In genomic region chr6:31402324-31403282, GRCh38 we compare ENCODE assay signal across 8 cellular contexts. TPM values are rescaled to one million over a fixed set of nuclear protein-coding genes. Genes with fewer than 3 reads are reported as not detected.
DNase-seq lines count a peak whose midpoint lies in the region; ATAC-seq, FAIRE-seq and TF ChIP-seq lines count a peak whose summit lies in the region.

No MANE protein-coding gene starts in this region.

- H3K9me3 Mint-ChIP-seq in activated naive CD8-positive, alpha-beta T cell treated with anti-CD3 and anti-CD28 coated beads, Interleukin-2, amount 10 ng/mL, durations not matched to agents 7 days and 5 days, result no peaks in the 10 kb centered on the region

- H3K4me1 ChIP-seq in NT2/D1 (ENCODE audit: insufficient read depth, insufficient read length), result peaks cover 2% of the 10 kb centered on the region
- peaks cover 4 to 5% of the 10 kb centered on the region in 2 donors for H3K4me1 ChIP-seq in small intestine (ENCODE audit: control insufficient read depth in 2 of 2, insufficient read depth in 1 of 2, low read depth in 1 of 2, low read length in 1 of 2)

- H3K4me1 Mint-ChIP-seq in activated naive CD8-positive, alpha-beta T cell treated with anti-CD3 and anti-CD28 coated beads, Interleukin-2, amount 10 ng/mL, durations not matched to agents 7 days and 5 days, result peaks cover 46% of the 10 kb centered on the region

- H3K36me3 ChIP-seq in BJ (ENCODE audit: control insufficient read depth, insufficient read depth, low read length) (no peaks in the 10 kb centered on the region), NT2/D1 (ENCODE audit: insufficient read depth, insufficient read length, low read length) (peaks cover 5% of the 10 kb centered on the region), small intestine (ENCODE audit: control insufficient read depth in 2 of 2, insufficient read depth in 2 of 2, low read length in 2 of 2) (no peaks in the 10 kb centered on the region)

- peak overlapping the region; percentile 65 to 85 for H3K27ac ChIP-seq in small intestine (ENCODE audit: low read depth in 1 of 2, low read length in 1 of 2)

- peaks cover 11% of the 10 kb centered on the region; the same call in 1 of the 2 replicates for H3K9me3 ChIP-seq in NT2/D1 (ENCODE audit: insufficient read depth, low read length)
- H3K9me3 ChIP-seq in iPS-18c (ENCODE audit: control insufficient read depth, insufficient read depth, low read length), result no peaks in the 10 kb centered on the region
- no peaks in the 10 kb centered on the region for H3K9me3 ChIP-seq in small intestine (ENCODE audit: control insufficient read depth, low read depth)

- FAIRE-seq in small intestine (lab: Jason Lieb, UNC), result no peak

- H3K4me3 ChIP-seq in BJ (ENCODE audit: low read depth, low read length) (peak overlapping the region; percentile 82), NT2/D1 (ENCODE audit: insufficient read length, low read depth) (peak overlapping the region; percentile 88), iPS-18c (ENCODE audit: insufficient read depth, low read depth, low read length) (peak overlapping the region; percentile 78), small intestine (ENCODE audit: low read depth in 1 of 2, low read length in 2 of 2) (peak overlapping the region; percentile 53 to 58)

- TF ChIP-seq CTCF in BJ (IDR thresholded peaks at IDR 0.05; ENCODE audit: insufficient read depth, low read depth, low read length), result no peak

- H3K27ac Mint-ChIP-seq in activated naive CD8-positive, alpha-beta T cell treated with anti-CD3 and anti-CD28 coated beads, Interleukin-2, amount 10 ng/mL, durations not matched to agents 7 days and 5 days, result peak overlapping the region; percentile 80

- peak overlapping the region; percentile 61 for H3K9ac ChIP-seq in NT2/D1 (ENCODE audit: insufficient read length, low read depth)

- H3K4me3 Mint-ChIP-seq in activated naive CD8-positive, alpha-beta T cell treated with anti-CD3 and anti-CD28 coated beads, Interleukin-2, amount 10 ng/mL, durations not matched to agents 7 days and 5 days, result peak overlapping the region; percentile 90

- ATAC-seq in GM21447 (IDR thresholded peaks at IDR 0.05; ENCODE audit: unreplicated experiment), result peak; percentile 12
- peak; percentile 26 for ATAC-seq in activated naive CD8-positive, alpha-beta T cell treated with anti-CD3 and anti-CD28 coated beads, Interleukin-2, amount 10 ng/mL, durations not matched to agents 7 days and 5 days (ENCODE audit: low read depth)

- H3K27me3 ChIP-seq in BJ (ENCODE audit: control insufficient read depth, insufficient read depth, low read length) (no peaks in the 10 kb centered on the region), NT2/D1 (ENCODE audit: insufficient read depth, insufficient read length) (no peaks in the 10 kb centered on the region), small intestine (ENCODE audit: control insufficient read depth in 2 of 2, insufficient read depth in 2 of 2, low read length in 2 of 2) (no peaks in the 10 kb centered on the region)

- DNase-seq in BJ (ENCODE audit: low read depth) (no peak), NT2/D1 (ENCODE audit: low read depth, low spot score) (no peak), small intestine (peak; percentile 45)
- DNase-seq in activated naive CD8-positive, alpha-beta T cell treated with anti-CD3 and anti-CD28 coated beads, Interleukin-2, amount 10 ng/mL, durations not matched to agents 7 days and 5 days, result peak; percentile 44
- no peak for DNase-seq in effector CD8-positive, alpha-beta T cell (lab: John Stamatoyannopoulos, UW)
- no peak for DNase-seq in activated CD4-positive, CD25-positive, alpha-beta regulatory T cell (lab: John Stamatoyannopoulos, UW)

- peaks cover 12% of the 10 kb centered on the region for H3K36me3 Mint-ChIP-seq in activated naive CD8-positive, alpha-beta T cell treated with anti-CD3 and anti-CD28 coated beads, Interleukin-2, amount 10 ng/mL, durations not matched to agents 7 days and 5 days

- CTCF ChIA-PET in BJ (lab: Yijun Ruan, JAX), result interaction anchor here (0.6 to 5.4 kb wide), 3 partner anchors 40 to 205 kb away, joined by 3 to 58 read pairs (median 4); no protein-coding TSS in a partner anchor

- no peaks in the 10 kb centered on the region for H3K27me3 Mint-ChIP-seq in activated naive CD8-positive, alpha-beta T cell treated with anti-CD3 and anti-CD28 coated beads, Interleukin-2, amount 10 ng/mL, durations not matched to agents 7 days and 5 days

- WGBS in small intestine, 3 donors, result 2 to 6% (median 3%) methylated on average over 26 to 27 of the region's 27 CpGs

- POLR2A ChIA-PET in BJ (lab: Charles Lee), result no interaction called here
- POLR2A ChIA-PET in activated naive CD8-positive, alpha-beta T cell treated with anti-CD3 and anti-CD28 coated beads, Interleukin-2, amount 10 ng/mL, durations not matched to agents 7 days and 5 days (lab: Charles Lee), result interaction anchor here (0.8 to 1.5 kb wide), 4 partner anchors 28 to 205 kb away, joined by 3 to 6 read pairs (median 4); partner anchors contain the start of gene DDX39B

RNA-seq across cellular contexts. Expression of gene MICA, which starts 0.8 kb away (rescaled TPM):
- polyA plus RNA-seq in BJ (2011; rRNA removed), result 71.6 and 96.1 TPM in 2 replicates
- 29.5 and 40.6 TPM in 2 replicates for polyA minus RNA-seq in BJ (2011; rRNA and poly(A)+ RNA removed)
- 10 to 100 TPM; 24.1 to 25.8 TPM for total RNA-seq in activated naive CD8-positive, alpha-beta T cell treated with anti-CD3 and anti-CD28 coated beads, Interleukin-2, amount 10 ng/mL, durations not matched to agents 7 days and 5 days
- polyA plus RNA-seq in small intestine, result 10 to 100 TPM; 12.5 to 28.6 (median 26.2) TPM

RNA-seq across cellular contexts. Expression of gene HLA-B, which starts 45.6 kb away (rescaled TPM):
- 1,142 and 1,777 TPM in 2 replicates for polyA plus RNA-seq in BJ (2011; rRNA removed)
- 225 and 293 TPM in 2 replicates for polyA minus RNA-seq in BJ (2011; rRNA and poly(A)+ RNA removed)
- total RNA-seq in activated naive CD8-positive, alpha-beta T cell treated with anti-CD3 and anti-CD28 coated beads, Interleukin-2, amount 10 ng/mL, durations not matched to agents 7 days and 5 days, result 1,000 to 10,000 TPM; 5,415 to 5,542 TPM
- 1,000 to 10,000 TPM in 2 of 3 donors, 100 to 1,000 TPM in 1; 569 to 2,421 (median 1,749) TPM for polyA plus RNA-seq in small intestine

Comparison
In these comparisons a context has a peak if more than half of its experiments do, and no peak if none do; other contexts are left out.
1. DNase-seq: peak in activated naive CD8-positive, alpha-beta T cell treated with anti-CD3 and anti-CD28 coated beads, Interleukin-2, amount 10 ng/mL, durations not matched to agents 7 days and 5 days (single experiment) and small intestine (single experiment); none in BJ (single experiment), NT2/D1 (single experiment), effector CD8-positive, alpha-beta T cell (single experiment) and activated CD4-positive, CD25-positive, alpha-beta regulatory T cell (0 of 4).
2. Peak in every context shown above with its lines, with median percentiles within 50 percentile points of each other: H3K4me3 ChIP-seq.